ENCODE assay signal across 11 cellular contexts in genomic region chr9:132351404-132352050, GRCh38. TPM values are rescaled to one million over a fixed set of nuclear protein-coding genes. Genes with fewer than 3 reads are reported as not detected.
DNase-seq lines count a peak whose midpoint lies in the region; ATAC-seq, FAIRE-seq and TF ChIP-seq lines count a peak whose summit lies in the region.
"Had no signal": no experiment of that assay in that cellular context is flagged by ENCODE, and none has a peak within 500 bp of the region (broad histone marks: within the 10 kb centered on the region; RNA-seq: fewer than 3 reads in every experiment).

No MANE protein-coding gene starts in this region.

- H3K36me3 ChIP-seq in CD8-positive, alpha-beta memory T cell (ENCODE audit: insufficient read depth, low read length), result peaks cover 25% of the 10 kb centered on the region
- H3K36me3 ChIP-seq in astrocyte (ENCODE audit: insufficient read depth, low read length), result peaks cover 37% of the 10 kb centered on the region

- H3K9me3 Mint-ChIP-seq in CD8-positive, alpha-beta memory T cell, result no peaks in the 10 kb centered on the region
- no peaks in the 10 kb centered on the region for H3K9me3 Mint-ChIP-seq in astrocyte (ENCODE audit: unreplicated experiment)
- no peaks in the 10 kb centered on the region for H3K9me3 Mint-ChIP-seq in natural killer cell treated with Interleukin-12 subunit alpha and Interleukin-12 subunit beta and Interleukin-15 and Interleukin-18, amount 100 ng/mL, for 72 hours

- peak overlapping the region; percentile 67 to 97 (median 93) for H3K4me3 Mint-ChIP-seq in CD8-positive, alpha-beta memory T cell
- H3K4me3 Mint-ChIP-seq in astrocyte (ENCODE audit: unreplicated experiment), result peak overlapping the region; percentile 97
- H3K4me3 Mint-ChIP-seq in natural killer cell treated with Interleukin-12 subunit alpha and Interleukin-12 subunit beta and Interleukin-15 and Interleukin-18, amount 100 ng/mL, for 72 hours, result peak overlapping the region; percentile 81

- peaks cover 53 to 63% (median 59%) of the 10 kb centered on the region in 3 donors for H3K4me1 Mint-ChIP-seq in CD8-positive, alpha-beta memory T cell
- H3K4me1 Mint-ChIP-seq in astrocyte (ENCODE audit: low read depth, unreplicated experiment), result peaks cover 16% of the 10 kb centered on the region
- H3K4me1 Mint-ChIP-seq in natural killer cell treated with Interleukin-12 subunit alpha and Interleukin-12 subunit beta and Interleukin-15 and Interleukin-18, amount 100 ng/mL, for 72 hours (ENCODE audit: low read depth in 2 of 2), result peaks cover 41 to 52% of the 10 kb centered on the region in 2 donors

- peaks cover 70% of the 10 kb centered on the region for H3K79me2 ChIP-seq in astrocyte (ENCODE audit: insufficient read depth, low read length)

- no peak for DNase-seq in CD8-positive, alpha-beta memory T cell
- DNase-seq in MV-4-11 (lab: John Stamatoyannopoulos, UW) (peak; percentile 34), astrocyte (ENCODE audit: low read depth) (no peak), kidney glomerular epithelial cell (lab: John Stamatoyannopoulos, UW) (no peak), AML-193 (lab: John Stamatoyannopoulos, UW) (no peak), foreskin keratinocyte (no peak), cortex of kidney (lab: John Stamatoyannopoulos, UW) (no peak)
- DNase-seq in natural killer cell treated with Interleukin-12 subunit alpha and Interleukin-12 subunit beta and Interleukin-15 and Interleukin-18, amount 100 ng/mL, for 72 hours (ENCODE audit: low spot score), result no peak
- DNase-seq: cerebellar nuclear complex, left cardiac atrium, NCI-H345 had no signal

- peaks cover 0 to 3% of the 10 kb centered on the region in 2 donors for H3K27me3 Mint-ChIP-seq in CD8-positive, alpha-beta memory T cell
- H3K27me3 Mint-ChIP-seq in astrocyte (ENCODE audit: low read depth, unreplicated experiment), result no peaks in the 10 kb centered on the region
- no peaks in the 10 kb centered on the region for H3K27me3 Mint-ChIP-seq in natural killer cell treated with Interleukin-12 subunit alpha and Interleukin-12 subunit beta and Interleukin-15 and Interleukin-18, amount 100 ng/mL, for 72 hours

- peak overlapping the region; percentile 99 for H3K4me2 ChIP-seq in astrocyte (ENCODE audit: low read length)

- peak overlapping the region; percentile 37 for H3K4me3 ChIP-seq in CD8-positive, alpha-beta memory T cell (ENCODE audit: low read length)
- no peak overlapping the region for H3K4me3 ChIP-seq in astrocyte (ENCODE audit: insufficient read depth, low read depth, low read length)

- CTCF ChIA-PET in CD8-positive, alpha-beta memory T cell (lab: Charles Lee), result interaction anchor here (1.4 kb wide), 1 partner anchor 92 kb away, joined by 3 read pairs; no protein-coding TSS in a partner anchor

- H3K36me3 Mint-ChIP-seq in CD8-positive, alpha-beta memory T cell, result peaks cover 0 to 67% (median 13%) of the 10 kb centered on the region in 3 donors
- H3K36me3 Mint-ChIP-seq in astrocyte (ENCODE audit: low read depth, unreplicated experiment), result peaks cover 19% of the 10 kb centered on the region
- peaks cover 24% of the 10 kb centered on the region for H3K36me3 Mint-ChIP-seq in natural killer cell treated with Interleukin-12 subunit alpha and Interleukin-12 subunit beta and Interleukin-15 and Interleukin-18, amount 100 ng/mL, for 72 hours

- peak overlapping the region; percentile 10 for H3K9ac ChIP-seq in astrocyte (ENCODE audit: low read length)

- TF ChIP-seq CTCF in astrocyte (IDR thresholded peaks at IDR 0.05; ENCODE audit: insufficient read depth, low read depth, low read length) (no peak), foreskin keratinocyte (conservative IDR thresholded peaks at IDR 0.05) (no peak)

- peaks cover 59% of the 10 kb centered on the region for H4K20me1 ChIP-seq in astrocyte (ENCODE audit: insufficient read depth, low read length)

- no peak for FAIRE-seq in astrocyte (lab: Jason Lieb, UNC)

- H3K27ac Mint-ChIP-seq in CD8-positive, alpha-beta memory T cell, result peak overlapping the region; percentile 65 to 96 (median 90)
- H3K27ac Mint-ChIP-seq in astrocyte (ENCODE audit: unreplicated experiment), result no peak overlapping the region
- peak overlapping the region; percentile 81 to 91 for H3K27ac Mint-ChIP-seq in natural killer cell treated with Interleukin-12 subunit alpha and Interleukin-12 subunit beta and Interleukin-15 and Interleukin-18, amount 100 ng/mL, for 72 hours

- no peak for ATAC-seq in natural killer cell treated with Interleukin-12 subunit alpha and Interleukin-12 subunit beta and Interleukin-15 and Interleukin-18, amount 100 ng/mL, for 72 hours
- ATAC-seq in foreskin keratinocyte, result no peak
- ATAC-seq: left cardiac atrium had no signal

- no peak overlapping the region for H3K27ac ChIP-seq in CD8-positive, alpha-beta memory T cell (ENCODE audit: low read depth, low read length)
- H3K27ac ChIP-seq in astrocyte (ENCODE audit: low read depth, low read length) (no peak overlapping the region), foreskin keratinocyte (no peak overlapping the region)

- H3K27me3 ChIP-seq in CD8-positive, alpha-beta memory T cell (ENCODE audit: insufficient read depth, low read length, poor library complexity, severe bottlenecking), result no peaks in the 10 kb centered on the region
- H3K27me3 ChIP-seq in astrocyte (ENCODE audit: insufficient read depth, low read length) (no peaks in the 10 kb centered on the region), foreskin keratinocyte (no peaks in the 10 kb centered on the region)

- no peak overlapping the region for H2AFZ ChIP-seq in astrocyte (ENCODE audit: low read depth, low read length)

- peaks cover 52% of the 10 kb centered on the region for H3K4me1 ChIP-seq in CD8-positive, alpha-beta memory T cell (ENCODE audit: insufficient read depth, low read length)
- H3K4me1 ChIP-seq in astrocyte (ENCODE audit: insufficient read depth, low read length) (peaks cover 12% of the 10 kb centered on the region), foreskin keratinocyte (no peaks in the 10 kb centered on the region)

- POLR2A ChIA-PET in CD8-positive, alpha-beta memory T cell (lab: Charles Lee), result interaction anchor here (0.9 kb wide), 1 partner anchor 319 kb away, joined by 3 read pairs; no protein-coding TSS in a partner anchor

- no peaks in the 10 kb centered on the region for H3K9me3 ChIP-seq in CD8-positive, alpha-beta memory T cell (ENCODE audit: low read length)
- H3K9me3 ChIP-seq in astrocyte (ENCODE audit: insufficient read depth, low read depth, low read length), result no peaks in the 10 kb centered on the region

RNA-seq across cellular contexts. Expression of gene SETX, which starts 3.3 kb away (rescaled TPM):
- total RNA-seq in CD8-positive, alpha-beta memory T cell, result 10 to 100 TPM; 37.3 to 39.3 TPM
- 32.4 TPM for polyA plus RNA-seq in CD8-positive, alpha-beta memory T cell
- 45.6 and 48.4 TPM in 2 replicates for total RNA-seq in astrocyte
- total RNA-seq in natural killer cell treated with Interleukin-12 subunit alpha and Interleukin-12 subunit beta and Interleukin-15 and Interleukin-18, amount 100 ng/mL, for 72 hours, result 10 to 100 TPM; 66.1 to 67.4 TPM
- total RNA-seq in foreskin keratinocyte, result 29.3 and 36.5 TPM in 2 replicates
- polyA plus RNA-seq in foreskin keratinocyte, result 8.6 and 9.4 TPM in 2 replicates

RNA-seq across cellular contexts. Expression of gene TTF1, which starts 55.1 kb away (rescaled TPM):
- 10 to 100 TPM; 23.9 to 25.1 TPM for total RNA-seq in CD8-positive, alpha-beta memory T cell
- polyA plus RNA-seq in CD8-positive, alpha-beta memory T cell, result 7.3 TPM
- total RNA-seq in astrocyte (13.2 and 13.3 TPM in 2 replicates), foreskin keratinocyte (12.5 and 13.0 TPM in 2 replicates)
- 10 to 100 TPM; 17.1 to 29.2 TPM for total RNA-seq in natural killer cell treated with Interleukin-12 subunit alpha and Interleukin-12 subunit beta and Interleukin-15 and Interleukin-18, amount 100 ng/mL, for 72 hours
- polyA plus RNA-seq in foreskin keratinocyte, result 11.6 and 12.9 TPM in 2 replicates

RNA-seq across cellular contexts. Expression of gene CFAP77, which starts 58.5 kb away (rescaled TPM):
- total RNA-seq in CD8-positive, alpha-beta memory T cell, result not detected
- polyA plus RNA-seq in CD8-positive, alpha-beta memory T cell, result not detected
- total RNA-seq in astrocyte (0.36 TPM in 1 of 2 replicates, not detected in the other), foreskin keratinocyte (not detected in 2 replicates)
- total RNA-seq in natural killer cell treated with Interleukin-12 subunit alpha and Interleukin-12 subunit beta and Interleukin-15 and Interleukin-18, amount 100 ng/mL, for 72 hours, result not detected
- polyA plus RNA-seq in foreskin keratinocyte, result not detected in 2 replicates
